In the genomic region with DNA sequence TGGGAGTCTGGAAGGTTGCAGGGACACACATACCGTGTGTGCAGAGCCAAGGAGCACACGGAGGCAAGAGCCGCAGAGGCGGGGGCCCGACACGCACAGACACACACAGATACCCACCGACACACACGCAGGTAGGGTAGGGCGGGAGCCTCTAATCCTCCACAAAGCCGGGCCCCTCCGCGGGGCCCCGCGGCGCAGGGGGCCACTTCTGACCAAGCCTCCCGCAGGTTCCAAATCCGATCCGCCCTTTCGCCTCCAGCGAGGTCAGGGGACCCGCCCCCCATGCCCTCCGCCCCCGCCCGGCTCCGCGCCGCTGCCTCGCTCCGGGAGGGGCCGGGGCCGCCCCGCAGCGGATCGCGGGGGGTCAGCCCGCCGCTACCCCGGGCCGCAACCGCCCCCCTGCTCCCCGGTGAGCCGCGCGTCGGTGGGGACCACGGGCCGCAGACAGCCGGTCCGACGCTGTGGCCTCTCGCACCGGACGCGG, we compare ENCODE assay signal across 12 cellular contexts. TPM values are rescaled to one million over a fixed set of nuclear protein-coding genes. Genes with fewer than 3 reads are reported as not detected.
DNase-seq lines count a peak whose midpoint lies in the region; ATAC-seq and TF ChIP-seq lines count a peak whose summit lies in the region.
"Had no signal": no experiment of that assay in that cellular context is flagged by ENCODE, and none has a peak within 500 bp of the region (broad histone marks: within the 10 kb centered on the region; RNA-seq: fewer than 3 reads in every experiment).

No MANE protein-coding gene starts in this region.

- H3K9me3 Mint-ChIP-seq in activated naive CD8-positive, alpha-beta T cell treated with anti-CD3 and anti-CD28 coated beads, Interleukin-2, amount 50 U/mL, for 24 hours: no peaks in the 10 kb centered on the region
- no peaks in the 10 kb centered on the region for H3K9me3 Mint-ChIP-seq in memory B cell

- H3K27me3 Mint-ChIP-seq in activated naive CD8-positive, alpha-beta T cell treated with anti-CD3 and anti-CD28 coated beads, Interleukin-2, amount 50 U/mL, for 24 hours: peaks cover 74% of the 10 kb centered on the region
- H3K27me3 Mint-ChIP-seq in memory B cell: peaks cover 23% of the 10 kb centered on the region

- ATAC-seq in activated naive CD8-positive, alpha-beta T cell treated with anti-CD3 and anti-CD28 coated beads, Interleukin-2, amount 50 U/mL, for 24 hours: no peak
- ATAC-seq in memory B cell (ENCODE audit: low read depth) (peak; percentile 16), GM21447 (IDR thresholded peaks at IDR 0.05; ENCODE audit: unreplicated experiment) (no peak)

- H3K27ac ChIP-seq in left ventricle myocardium inferior (replicated peaks): peak overlapping the region; percentile 23
- H3K27ac ChIP-seq: right lobe of liver had no signal

- no peaks in the 10 kb centered on the region for H3K36me3 ChIP-seq in left ventricle myocardium inferior
- H3K36me3 ChIP-seq: right lobe of liver had no signal

- H3K27ac Mint-ChIP-seq in activated naive CD8-positive, alpha-beta T cell treated with anti-CD3 and anti-CD28 coated beads, Interleukin-2, amount 50 U/mL, for 24 hours: no peak overlapping the region
- H3K27ac Mint-ChIP-seq in memory B cell: peak overlapping the region; percentile 65

- no peaks in the 10 kb centered on the region for H3K9me3 ChIP-seq in left ventricle myocardium inferior (replicated peaks)
- H3K9me3 ChIP-seq: right lobe of liver had no signal

- intact Hi-C loops in left ventricle myocardium inferior (cut with micrococcal nuclease) (loop anchor here (10.0 kb wide), 1 partner anchor 72 kb away; no protein-coding TSS in a partner anchor), cardiac septum (cut with DNase I) (no loop called here)

- H3K27me3 ChIP-seq in left ventricle myocardium inferior (ENCODE audit: low read depth): peaks cover 95% of the 10 kb centered on the region

- peaks cover 51% of the 10 kb centered on the region for H3K4me1 ChIP-seq in left ventricle myocardium inferior

- H3K4me3 ChIP-seq in left ventricle myocardium inferior: peak overlapping the region; percentile 64
- H3K4me3 ChIP-seq: right lobe of liver had no signal

- DNase-seq in left ventricle myocardium inferior: no peak
- DNase-seq in cardiac septum (ENCODE audit: low spot score): no peak
- DNase-seq in activated naive CD8-positive, alpha-beta T cell treated with anti-CD3 and anti-CD28 coated beads, Interleukin-2, amount 50 U/mL, for 24 hours: no peak
- DNase-seq in memory B cell (ENCODE audit: low spot score in 2 of 2): no peak
- DNase-seq in NCI-H524 treated with DMSO at 0.1 percent for 48 hours (lab: John Stamatoyannopoulos, UW): no peak
- no peak for DNase-seq in middle frontal gyrus (ENCODE audit: extremely low spot score, low spot score)
- no peak for DNase-seq in mucosa of gallbladder (ENCODE audit: low spot score)
- DNase-seq: NCI-H187, T1000 had no signal

- no peak for TF ChIP-seq CTCF in left ventricle myocardium inferior (IDR thresholded peaks at IDR 0.05; ENCODE audit: borderline replicate concordance)

- peak overlapping the region; percentile 41 for H3K4me3 Mint-ChIP-seq in activated naive CD8-positive, alpha-beta T cell treated with anti-CD3 and anti-CD28 coated beads, Interleukin-2, amount 50 U/mL, for 24 hours
- peak overlapping the region; percentile 77 for H3K4me3 Mint-ChIP-seq in memory B cell

- H3K4me1 Mint-ChIP-seq in activated naive CD8-positive, alpha-beta T cell treated with anti-CD3 and anti-CD28 coated beads, Interleukin-2, amount 50 U/mL, for 24 hours: peaks cover 21% of the 10 kb centered on the region
- peaks cover 22% of the 10 kb centered on the region for H3K4me1 Mint-ChIP-seq in memory B cell

- H3K36me3 Mint-ChIP-seq in activated naive CD8-positive, alpha-beta T cell treated with anti-CD3 and anti-CD28 coated beads, Interleukin-2, amount 50 U/mL, for 24 hours (ENCODE audit: low read depth): no peaks in the 10 kb centered on the region
- no peaks in the 10 kb centered on the region for H3K36me3 Mint-ChIP-seq in memory B cell

RNA-seq across cellular contexts. Expression of a gene that starts 1.4 kb away (rescaled TPM):
- total RNA-seq in left ventricle myocardium inferior (1.3 TPM), cardiac septum (0.62 TPM), mucosa of gallbladder (0.17 TPM)
- total RNA-seq: right lobe of liver, temporal lobe had no signal
